Comparison of ENCODE assay signal across 27 cellular contexts in the genomic region with DNA sequence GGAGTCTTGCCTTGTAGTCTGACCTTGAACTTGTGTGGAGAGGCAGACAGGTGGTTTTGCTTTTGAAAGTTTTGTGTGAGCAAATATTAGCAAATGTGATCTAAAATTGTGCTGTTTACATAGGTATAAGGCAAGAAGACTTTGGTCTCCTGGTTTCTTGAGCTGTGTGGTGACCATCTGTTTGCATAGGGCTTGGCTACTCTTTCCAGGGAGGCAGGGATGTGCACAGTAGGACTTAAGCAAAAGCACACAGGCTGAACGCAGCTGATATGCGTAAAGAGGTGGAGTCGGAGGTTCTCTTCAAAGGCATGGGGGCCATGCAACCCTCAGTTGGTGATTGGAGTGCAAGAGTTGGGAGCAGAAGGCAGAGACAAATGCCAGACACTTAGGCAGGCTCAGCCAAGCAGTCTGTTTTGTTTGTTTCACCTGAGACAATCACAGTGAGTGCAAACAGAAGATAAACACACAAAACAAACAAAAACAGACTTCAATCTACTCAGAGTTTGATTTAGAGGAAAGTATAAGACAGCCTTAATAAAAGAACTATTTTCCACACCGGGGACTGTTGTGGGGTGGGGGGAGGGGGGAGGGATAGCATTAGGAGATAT.
"Had no signal": no experiment of that assay in that cellular context is flagged by ENCODE, and none has a peak within 500 bp of the region (broad histone marks: within the 10 kb centered on the region; RNA-seq: fewer than 3 reads in every experiment).

No MANE protein-coding gene starts in this region.

- H3K27me3 Mint-ChIP-seq: activated CD4-positive, alpha-beta memory T cell treated with anti-CD3 and anti-CD28 coated beads for 36 hours; activated CD4-positive, alpha-beta T cell treated with anti-CD3 and anti-CD28 coated beads, Interleukin-2, amount 10 ng/mL, durations not matched to agents 7 days and 5 days; activated naive CD8-positive, alpha-beta T cell; T-cell had no signal

- DNase-seq: activated CD4-positive, alpha-beta memory T cell treated with anti-CD3 and anti-CD28 coated beads for 36 hours; activated CD4-positive, alpha-beta T cell treated with anti-CD3 and anti-CD28 coated beads, Interleukin-2, amount 10 ng/mL, durations not matched to agents 7 days and 5 days; activated CD4-positive, CD25-positive, alpha-beta regulatory T cell; activated CD8-positive, alpha-beta memory T cell treated with anti-CD3 and anti-CD28 coated beads for 24 hours; activated gamma-delta T cell; activated naive CD4-positive, alpha-beta T cell treated with anti-CD3 and anti-CD28 coated beads for 36 hours; activated T-cell treated with anti-CD3 and anti-CD28 coated beads, Interleukin-2, amount 50 U/mL, for 4 hours; amygdala; brain microvascular endothelial cell; NCI-H1048; NCI-H146; NCI-H187 treated with DMSO at 0.1 percent for 48 hours; NCI-H2081 treated with DMSO at 0.1 percent for 48 hours; NCI-H524 treated with DMSO at 0.1 percent for 48 hours; NK-92 treated with Interleukin-12 subunit alpha and Interleukin-12 subunit beta, amount 100 ng/mL, for 24 hours; OCI-M1; RPMI8226; T-cell; T-helper 2 cell; T1000 had no signal

- H3K4me3 ChIP-seq: cardiac muscle cell, SK-N-MC had no signal

- H3K4me1 Mint-ChIP-seq: activated CD4-positive, alpha-beta T cell treated with anti-CD3 and anti-CD28 coated beads, Interleukin-2, amount 10 ng/mL, durations not matched to agents 7 days and 5 days; T-cell had no signal

- H3K4me3 Mint-ChIP-seq: activated CD4-positive, alpha-beta memory T cell treated with anti-CD3 and anti-CD28 coated beads for 36 hours; activated CD4-positive, alpha-beta T cell treated with anti-CD3 and anti-CD28 coated beads, Interleukin-2, amount 10 ng/mL, durations not matched to agents 7 days and 5 days; activated naive CD4-positive, alpha-beta T cell treated with anti-CD3 and anti-CD28 coated beads for 36 hours; activated naive CD8-positive, alpha-beta T cell; activated T-cell treated with anti-CD3 and anti-CD28 coated beads, Interleukin-2, amount 50 U/mL, for 4 hours; T-cell had no signal

- H3K36me3 ChIP-seq: brain microvascular endothelial cell, cardiac muscle cell had no signal

- FAIRE-seq: astrocyte, TTC549 had no signal

- H3K27ac Mint-ChIP-seq: activated CD4-positive, alpha-beta memory T cell treated with anti-CD3 and anti-CD28 coated beads for 36 hours; activated CD4-positive, alpha-beta T cell treated with anti-CD3 and anti-CD28 coated beads, Interleukin-2, amount 10 ng/mL, durations not matched to agents 7 days and 5 days; activated naive CD4-positive, alpha-beta T cell treated with anti-CD3 and anti-CD28 coated beads for 36 hours; activated naive CD8-positive, alpha-beta T cell; T-cell had no signal

- H3K27me3 ChIP-seq: brain microvascular endothelial cell had no signal

- ATAC-seq: activated T-cell treated with anti-CD3 and anti-CD28 coated beads, Interleukin-2, amount 50 U/mL, for 4 hours; Panc1; Right ventricle myocardium inferior; T-cell had no signal

- H3K27ac ChIP-seq: brain microvascular endothelial cell, cardiac muscle cell, SK-N-MC had no signal

- H3K36me3 Mint-ChIP-seq: activated CD4-positive, alpha-beta memory T cell treated with anti-CD3 and anti-CD28 coated beads for 36 hours; activated naive CD8-positive, alpha-beta T cell; T-cell had no signal
